1 cellular context compared by ENCODE assay signal in the genomic region with DNA sequence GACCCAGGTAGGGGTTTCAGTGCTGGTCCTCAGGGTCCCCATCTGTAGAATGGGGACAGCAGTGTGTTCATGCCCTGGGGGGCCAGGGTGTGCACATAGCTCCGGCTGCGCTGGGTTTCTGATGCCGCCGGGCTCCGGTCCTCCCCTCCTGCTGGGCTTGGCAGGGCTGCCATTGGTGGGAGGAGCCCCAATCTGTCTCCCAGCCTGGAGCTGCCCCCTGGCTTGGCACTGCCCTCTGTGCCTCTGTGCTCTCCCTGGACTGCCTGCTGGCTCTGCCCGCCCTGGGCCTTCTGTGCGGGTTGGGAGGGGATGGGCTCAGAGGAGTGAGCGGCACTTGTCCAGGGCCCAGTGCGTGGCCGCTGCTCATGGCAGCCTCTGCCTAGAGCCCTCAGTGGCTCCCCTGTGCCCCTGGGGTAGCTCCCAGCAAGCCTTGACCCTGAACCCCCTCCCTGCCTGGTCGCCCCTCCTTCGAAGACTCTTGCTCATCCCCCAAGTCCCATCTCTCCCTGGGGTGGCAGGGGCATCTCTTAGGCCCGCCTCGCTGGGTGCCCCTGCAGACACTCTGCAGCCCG.
A peak's percentile ranks its signal among the peaks of the same experiment; 100 is the strongest.
TF ChIP-seq lines count a peak whose summit lies in the region.

No MANE protein-coding gene starts in this region.

TF ChIP-seq in HepG2, 621 proteins besides CTCF, POLR2A, EP300 and RAD21 (continued from another document):
- TF ChIP-seq, protein P1, sequence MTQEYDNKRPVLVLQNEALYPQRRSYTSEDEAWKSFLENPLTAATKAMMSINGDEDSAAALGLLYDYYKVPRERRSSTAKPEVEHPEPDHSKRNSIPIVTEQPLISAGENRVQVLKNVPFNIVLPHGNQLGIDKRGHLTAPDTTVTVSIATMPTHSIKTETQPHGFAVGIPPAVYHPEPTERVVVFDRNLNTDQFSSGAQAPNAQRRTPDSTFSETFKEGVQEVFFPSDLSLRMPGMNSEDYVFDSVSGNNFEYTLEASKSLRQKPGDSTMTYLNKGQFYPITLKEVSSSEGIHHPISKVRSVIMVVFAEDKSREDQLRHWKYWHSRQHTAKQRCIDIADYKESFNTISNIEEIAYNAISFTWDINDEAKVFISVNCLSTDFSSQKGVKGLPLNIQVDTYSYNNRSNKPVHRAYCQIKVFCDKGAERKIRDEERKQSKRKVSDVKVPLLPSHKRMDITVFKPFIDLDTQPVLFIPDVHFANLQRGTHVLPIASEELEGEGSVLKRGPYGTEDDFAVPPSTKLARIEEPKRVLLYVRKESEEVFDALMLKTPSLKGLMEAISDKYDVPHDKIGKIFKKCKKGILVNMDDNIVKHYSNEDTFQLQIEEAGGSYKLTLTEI (CRISPR knock-in tag; conservative IDR thresholded peaks at IDR 0.05): no peak
- peak; percentile 68 for TF ChIP-seq ZNF629 (CRISPR knock-in tag; conservative IDR thresholded peaks at IDR 0.05)
